In genomic region chr12:15322164-15323054, GRCh38 we compare ENCODE assay signal across 8 cellular contexts. TPM values are rescaled to one million over a fixed set of nuclear protein-coding genes. Genes with fewer than 3 reads are reported as not detected.
DNase-seq lines count a peak whose midpoint lies in the region; ATAC-seq, FAIRE-seq and TF ChIP-seq lines count a peak whose summit lies in the region.

Gene PTPRO, plus strand, starts transcription at chr12:15322508.

- H3K4me1 ChIP-seq in ascending aorta (no peaks in the 10 kb centered on the region), keratinocyte (ENCODE audit: control insufficient read depth, extremely low read depth, insufficient read depth, low read length) (peaks cover 7% of the 10 kb centered on the region), suprapubic skin (peaks cover 15% of the 10 kb centered on the region), small intestine (ENCODE audit: control insufficient read depth in 2 of 2, insufficient read depth in 1 of 2, low read depth in 1 of 2, low read length in 1 of 2) (no peaks in the 10 kb centered on the region)

- FAIRE-seq in keratinocyte (lab: Jason Lieb, UNC) (no peak), small intestine (lab: Jason Lieb, UNC) (no peak)

- H3K79me2 ChIP-seq in keratinocyte (ENCODE audit: control insufficient read depth, insufficient read depth, low read length), result no peaks in the 10 kb centered on the region

- peak within 1 kb of the TSS; percentile 75 for H3K4me2 ChIP-seq in keratinocyte (ENCODE audit: control insufficient read depth, extremely low read depth, insufficient read depth, low read depth, low read length)

- H3K27me3 ChIP-seq in ascending aorta (no peaks in the 10 kb centered on the region), keratinocyte (ENCODE audit: control insufficient read depth, extremely low read depth, insufficient read depth, low read length) (peaks cover 18% of the 10 kb centered on the region), suprapubic skin (peaks cover 28% of the 10 kb centered on the region), small intestine (ENCODE audit: control insufficient read depth in 2 of 2, insufficient read depth in 2 of 2, low read length in 2 of 2) (peaks cover 0 to 10% of the 10 kb centered on the region in 2 donors)

- no peaks in the 10 kb centered on the region for H3K9me1 ChIP-seq in keratinocyte (ENCODE audit: control insufficient read depth, extremely low read depth, insufficient read depth, low read length)

- peak within 1 kb of the TSS; percentile 3 for H2AFZ ChIP-seq in keratinocyte (ENCODE audit: control insufficient read depth, low read length)

- WGBS in suprapubic skin, result 3% methylated on average over 25 of the region's 69 CpGs
- WGBS in small intestine, 3 donors, result 1 to 4% (median 2%) methylated on average over 60 to 69 of the region's 69 CpGs

- intact Hi-C loops in ascending aorta (cut with DNase I), result no loop called here

- H3K9me3 ChIP-seq in ascending aorta (no peaks in the 10 kb centered on the region), keratinocyte (ENCODE audit: control insufficient read depth, low read depth, low read length) (no peaks in the 10 kb centered on the region), suprapubic skin (no peaks in the 10 kb centered on the region), small intestine (ENCODE audit: control insufficient read depth, low read depth) (no peaks in the 10 kb centered on the region)

- H3K27ac ChIP-seq in ascending aorta, result peak within 1 kb of the TSS in 1 of 2 donors; percentile 8
- no peak within 1 kb of the TSS for H3K27ac ChIP-seq in keratinocyte (ENCODE audit: control insufficient read depth, insufficient read depth, low read length)
- H3K27ac ChIP-seq in suprapubic skin, result no peak within 1 kb of the TSS
- no peak within 1 kb of the TSS for H3K27ac ChIP-seq in small intestine (ENCODE audit: low read depth in 1 of 2, low read length in 1 of 2)

- dilution Hi-C loops in keratinocyte (cut with MboI; ENCODE audit: extremely low pct_ligation_motif_present, low sequenced_read_pairs), result no loop called here

- DNase-seq in AG08396 (ENCODE audit: low spot score) (peak; percentile 31), HT1080 (ENCODE audit: low read depth) (peak; percentile 14), ascending aorta (ENCODE audit: low spot score in 2 of 2) (no peak), keratinocyte (ENCODE audit: low read depth, low spot score) (no peak), suprapubic skin (ENCODE audit: low spot score in 2 of 2) (no peak), cortex of kidney (lab: John Stamatoyannopoulos, UW) (no peak), small intestine (no peak)

- H3K36me3 ChIP-seq in ascending aorta (no peaks in the 10 kb centered on the region), keratinocyte (ENCODE audit: control insufficient read depth in 2 of 2, extremely low read depth in 1 of 2, insufficient read depth in 2 of 2, low read length in 2 of 2) (no peaks in the 10 kb centered on the region), suprapubic skin (no peaks in the 10 kb centered on the region), small intestine (ENCODE audit: control insufficient read depth in 2 of 2, insufficient read depth in 2 of 2, low read length in 2 of 2) (no peaks in the 10 kb centered on the region)

- no peak for ATAC-seq in GM18519 (IDR thresholded peaks at IDR 0.05; ENCODE audit: low FRiP score, unreplicated experiment)

- TF ChIP-seq POLR2A in suprapubic skin (IDR thresholded peaks at IDR 0.05), result no peak

- peak within 1 kb of the TSS; percentile 52 to 74 for H3K4me3 ChIP-seq in ascending aorta
- H3K4me3 ChIP-seq in keratinocyte (ENCODE audit: control insufficient read depth in 2 of 3, extremely low read depth in 1 of 3, insufficient read depth in 2 of 3, low read depth in 1 of 3, low read length in 3 of 3), result peak within 1 kb of the TSS; percentile 29 to 47 (median 40)
- H3K4me3 ChIP-seq in suprapubic skin, result peak within 1 kb of the TSS; percentile 49
- peak within 1 kb of the TSS in 1 of 2 donors; percentile 19 for H3K4me3 ChIP-seq in small intestine (ENCODE audit: low read depth in 1 of 2, low read length in 2 of 2)

- no peaks in the 10 kb centered on the region for H4K20me1 ChIP-seq in keratinocyte (ENCODE audit: control insufficient read depth, extremely low read depth, insufficient read depth, low read length)

- TF ChIP-seq CTCF in ascending aorta (IDR thresholded peaks at IDR 0.05), result peak in 2 of 3 experiments; percentile 22 to 36
- peak in 1 of 3 experiments; percentile 22 for TF ChIP-seq CTCF in keratinocyte (optimal IDR thresholded peaks at IDR 0.05 in 1 of 3, IDR thresholded peaks at IDR 0.05 in 1 of 3, conservative IDR thresholded peaks at IDR 0.05 in 1 of 3; ENCODE audit: extremely low read depth in 1 of 3, insufficient read depth in 2 of 3, low read length in 3 of 3)
- TF ChIP-seq CTCF in suprapubic skin (IDR thresholded peaks at IDR 0.05), result no peak

- TF ChIP-seq EP300 in suprapubic skin (IDR thresholded peaks at IDR 0.05), result no peak

- H3K9ac ChIP-seq in keratinocyte (ENCODE audit: control insufficient read depth, extremely low read depth, insufficient read depth, low read length), result no peak within 1 kb of the TSS

RNA-seq across cellular contexts. Expression of gene PTPRO, which starts in this region (rescaled TPM):
- 0.07 TPM in 1 of 2 replicates, not detected in the other for total RNA-seq in HT1080 (2014; rRNA removed; shearing (Covaris generic))
- 0.14 and 0.26 TPM in 2 replicates for polyA plus RNA-seq in HT1080 (2015; cell fraction: cytosol; rRNA removed)
- polyA plus RNA-seq in HT1080 (2015; cell fraction: nucleus; rRNA removed), result 0.32 and 0.36 TPM in 2 replicates
- total RNA-seq in ascending aorta (0.11 TPM), suprapubic skin (under 1 TPM; 0.26 to 0.81 (median 0.51) TPM)
- polyA plus RNA-seq in keratinocyte (0.10 to 0.17 TPM (median 0.14 TPM) in 3 replicates), small intestine (1 to 10 TPM in 2 of 3 donors, under 1 TPM in 1; 0.81 to 6.7 (median 1.8) TPM)
- polyA plus RNA-seq in keratinocyte (2011; ENCODE audit: low read depth), result not detected
- polyA plus RNA-seq in keratinocyte (2011; cell fraction: cytosol; rRNA removed), result 0.04 and 0.15 TPM in 2 replicates
- 0.12 and 0.39 TPM in 2 replicates for polyA plus RNA-seq in keratinocyte (2011; cell fraction: nucleus; rRNA removed)
- polyA plus RNA-seq in keratinocyte (2012; ENCODE audit: low replicate concordance), result 0.06 and 0.13 TPM in 2 replicates
- 0.10 to 0.35 TPM in 2 of 3 replicates, not detected in the other for polyA minus RNA-seq in keratinocyte
- not detected for polyA minus RNA-seq in keratinocyte (2011; cell fraction: cytosol; rRNA and poly(A)+ RNA removed)
- polyA minus RNA-seq in keratinocyte (2011; cell fraction: nucleus; rRNA and poly(A)+ RNA removed), result 0.21 and 0.62 TPM in 2 replicates

Comparison
In these comparisons a context has a peak if more than half of its experiments do, and no peak if none do; other contexts are left out.
1. Peak in DNase-seq in HT1080; RNA of the gene not detected or under 1 TPM.
2. CTCF ChIP-seq: peak in ascending aorta (2 of 3); none in suprapubic skin (0 of 2).